In the genomic region with DNA sequence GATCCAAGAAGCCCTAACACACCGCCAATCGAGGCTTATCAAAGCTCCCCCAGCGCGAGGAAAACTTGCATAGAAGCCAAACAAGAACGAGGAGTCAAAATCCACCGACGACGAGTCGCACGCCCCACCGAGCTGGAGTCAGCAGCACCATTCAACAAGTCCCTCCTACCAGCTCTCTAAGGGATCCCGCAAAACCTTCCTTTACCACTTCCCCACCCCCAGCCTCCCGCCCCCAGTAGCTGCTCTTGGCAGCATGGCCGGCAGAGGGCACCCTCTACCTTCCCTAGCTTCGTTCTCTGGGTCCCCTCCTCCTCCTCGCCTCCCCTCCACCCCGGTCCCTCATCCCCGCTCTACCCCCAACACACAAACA, we compare ENCODE assay signal across 1 cellular context.
TF ChIP-seq lines count a peak whose summit lies in the region.

No MANE protein-coding gene starts in this region.

TF ChIP-seq in Ishikawa, 13 proteins besides CTCF, POLR2A, EP300 and RAD21 (continued from another document):
- no peak for TF ChIP-seq USF1 (IDR thresholded peaks at IDR 0.05)
- no peak for TF ChIP-seq TCF12 (IDR thresholded peaks at IDR 0.05; ENCODE audit: low read depth)
